ENCODE assay signal across 12 cellular contexts in genomic region chr4:183130328-183131155, GRCh38. TPM values are rescaled to one million over a fixed set of nuclear protein-coding genes. Genes with fewer than 3 reads are reported as not detected.
A peak's percentile ranks its signal among the peaks of the same experiment; 100 is the strongest.
DNase-seq lines count a peak whose midpoint lies in the region; TF ChIP-seq lines count a peak whose summit lies in the region.
"Had no signal": no experiment of that assay in that cellular context is flagged by ENCODE, and none has a peak within 500 bp of the region (broad histone marks: within the 10 kb centered on the region; RNA-seq: fewer than 3 reads in every experiment).

No MANE protein-coding gene starts in this region.

- peaks cover 4% of the 10 kb centered on the region for H3K27me3 Mint-ChIP-seq in activated CD4-positive, alpha-beta T cell treated with anti-CD3 and anti-CD28 coated beads, Interleukin-2, amount 10 ng/mL, durations not matched to agents 24 days and 14 days
- H3K27me3 Mint-ChIP-seq: activated naive CD4-positive, alpha-beta T cell treated with anti-CD3 and anti-CD28 coated beads, Interleukin-2, amount 50 U/mL, for 24 hours had no signal

- no peak overlapping the region for H3K27ac Mint-ChIP-seq in activated CD4-positive, alpha-beta T cell treated with anti-CD3 and anti-CD28 coated beads, Interleukin-2, amount 10 ng/mL, durations not matched to agents 24 days and 14 days
- H3K27ac Mint-ChIP-seq: activated naive CD4-positive, alpha-beta T cell treated with anti-CD3 and anti-CD28 coated beads, Interleukin-2, amount 50 U/mL, for 24 hours had no signal

- TF ChIP-seq CTCF in cardiac muscle cell (IDR thresholded peaks at IDR 0.05; ENCODE audit: low read depth, low read length): no peak
- TF ChIP-seq CTCF in thyroid gland (IDR thresholded peaks at IDR 0.05): no peak

- WGBS in thyroid gland, 2 donors: 50 to 51% methylated on average over 7 of the region's 7 CpGs

- no peaks in the 10 kb centered on the region for H3K36me3 Mint-ChIP-seq in activated CD4-positive, alpha-beta T cell treated with anti-CD3 and anti-CD28 coated beads, Interleukin-2, amount 10 ng/mL, durations not matched to agents 24 days and 14 days (ENCODE audit: low read depth)
- H3K36me3 Mint-ChIP-seq: activated naive CD4-positive, alpha-beta T cell treated with anti-CD3 and anti-CD28 coated beads, Interleukin-2, amount 50 U/mL, for 24 hours had no signal

- H3K36me3 ChIP-seq in SJSA1: no peaks in the 10 kb centered on the region
- H3K36me3 ChIP-seq in cardiac muscle cell: no peaks in the 10 kb centered on the region
- no peaks in the 10 kb centered on the region for H3K36me3 ChIP-seq in thyroid gland
- H3K36me3 ChIP-seq: gastrocnemius medialis had no signal

- H3K9me3 ChIP-seq in SJSA1 (replicated peaks) (no peaks in the 10 kb centered on the region), cardiac muscle cell (ENCODE audit: low read depth) (no peaks in the 10 kb centered on the region), thyroid gland (no peaks in the 10 kb centered on the region)
- H3K9me3 ChIP-seq: gastrocnemius medialis had no signal

- peak; percentile 6 for DNase-seq in activated CD4-positive, alpha-beta T cell treated with anti-CD3 and anti-CD28 coated beads, Interleukin-2, amount 10 ng/mL, durations not matched to agents 24 days and 14 days
- DNase-seq in activated CD4-positive, alpha-beta T cell treated with anti-CD3 and anti-CD28 coated beads for 48 hours: no peak
- DNase-seq in SJSA1 (ENCODE audit: low read depth in 1 of 2, low spot score in 2 of 2) (no peak), cardiac muscle cell (ENCODE audit: low read depth in 1 of 2, low spot score in 1 of 2) (peak in 1 of 2 donors; percentile 47), thyroid gland (peak; percentile 93 to 94), GM03348 (ENCODE audit: low spot score) (no peak), NCI-H446 treated with DMSO at 0.1 percent for 48 hours (lab: John Stamatoyannopoulos, UW) (no peak), ureter (ENCODE audit: low spot score) (no peak)
- DNase-seq: activated CD4-positive, CD25-positive, alpha-beta regulatory T cell; gastrocnemius medialis; NCI-H82 had no signal

- intact Hi-C loops in activated CD4-positive, alpha-beta T cell treated with anti-CD3 and anti-CD28 coated beads, Interleukin-2, amount 10 ng/mL, durations not matched to agents 24 days and 14 days (cut with micrococcal nuclease): no loop called here
- intact Hi-C loops in thyroid gland (cut with DNase I): no loop called here

- H3K9me3 Mint-ChIP-seq in activated CD4-positive, alpha-beta T cell treated with anti-CD3 and anti-CD28 coated beads, Interleukin-2, amount 10 ng/mL, durations not matched to agents 24 days and 14 days: no peaks in the 10 kb centered on the region
- H3K9me3 Mint-ChIP-seq: activated naive CD4-positive, alpha-beta T cell treated with anti-CD3 and anti-CD28 coated beads, Interleukin-2, amount 50 U/mL, for 24 hours had no signal

- H3K27ac ChIP-seq in SJSA1 (0 out of 2 replicates have a peak overlapping the region, but pooled peaks have one; percentile 19), cardiac muscle cell (peak overlapping the region; percentile 62), thyroid gland (peak overlapping the region; percentile 14 to 73 (median 42))
- H3K27ac ChIP-seq: gastrocnemius medialis had no signal

- no peaks in the 10 kb centered on the region for H3K4me1 Mint-ChIP-seq in activated CD4-positive, alpha-beta T cell treated with anti-CD3 and anti-CD28 coated beads, Interleukin-2, amount 10 ng/mL, durations not matched to agents 24 days and 14 days

- no peak overlapping the region for H3K4me3 Mint-ChIP-seq in activated CD4-positive, alpha-beta T cell treated with anti-CD3 and anti-CD28 coated beads, Interleukin-2, amount 10 ng/mL, durations not matched to agents 24 days and 14 days
- H3K4me3 Mint-ChIP-seq: activated naive CD4-positive, alpha-beta T cell treated with anti-CD3 and anti-CD28 coated beads, Interleukin-2, amount 50 U/mL, for 24 hours had no signal

- H3K27me3 ChIP-seq in SJSA1 (replicated peaks): no peaks in the 10 kb centered on the region
- H3K27me3 ChIP-seq in cardiac muscle cell: no peaks in the 10 kb centered on the region
- H3K27me3 ChIP-seq in thyroid gland: no peaks in the 10 kb centered on the region
- H3K27me3 ChIP-seq: gastrocnemius medialis had no signal

- no peak for TF ChIP-seq POLR2A in thyroid gland (IDR thresholded peaks at IDR 0.05)

- H3K4me3 ChIP-seq in SJSA1 (no peak overlapping the region), cardiac muscle cell (no peak overlapping the region), thyroid gland (replicated peaks in 1 of 3) (no peak overlapping the region)
- H3K4me3 ChIP-seq: gastrocnemius medialis had no signal

- H3K4me1 ChIP-seq in SJSA1 (replicated peaks) (peaks cover 20% of the 10 kb centered on the region), cardiac muscle cell (ENCODE audit: low read depth) (peaks cover 28% of the 10 kb centered on the region), thyroid gland (peaks cover 2 to 7% of the 10 kb centered on the region in 2 donors)
- H3K4me1 ChIP-seq: gastrocnemius medialis had no signal

RNA-seq across cellular contexts. Expression of gene WWC2, which starts 31.5 kb away (rescaled TPM):
- 0.40 and 0.45 TPM in 2 replicates for total RNA-seq in activated CD4-positive, alpha-beta T cell treated with anti-CD3 and anti-CD28 coated beads, Interleukin-2, amount 10 ng/mL, durations not matched to agents 24 days and 14 days
- total RNA-seq in SJSA1 (2014; rRNA removed; shearing (Covaris generic)): 42.5 and 55.5 TPM in 2 replicates
- 14.3 and 30.2 TPM in 2 replicates for total RNA-seq in cardiac muscle cell
- polyA plus RNA-seq in cardiac muscle cell: 18.8 and 24.3 TPM in 2 replicates
- total RNA-seq in thyroid gland: 10 to 100 TPM; 44.6 to 87.4 (median 53.5) TPM
- 32.2 TPM for total RNA-seq in ureter

Comparison
In these comparisons a context has a peak if more than half of its experiments do, and no peak if none do; other contexts are left out.
1. DNase-seq: peak in activated CD4-positive, alpha-beta T cell treated with anti-CD3 and anti-CD28 coated beads, Interleukin-2, amount 10 ng/mL, durations not matched to agents 24 days and 14 days (single experiment) and thyroid gland (2 of 2); none in activated CD4-positive, alpha-beta T cell treated with anti-CD3 and anti-CD28 coated beads for 48 hours (single experiment), SJSA1 (0 of 2), GM03348 (single experiment), NCI-H446 treated with DMSO at 0.1 percent for 48 hours (single experiment) and ureter (single experiment).
2. RNA of gene WWC2, which starts 31.5 kb away (total RNA-seq): 44.6 to 87.4 TPM in thyroid gland, 42.5 to 55.5 TPM in SJSA1, 32.2 TPM in ureter (single experiment) and 14.3 to 30.2 TPM in cardiac muscle cell; 0.40 to 0.45 TPM in activated CD4-positive, alpha-beta T cell treated with anti-CD3 and anti-CD28 coated beads, Interleukin-2, amount 10 ng/mL, durations not matched to agents 24 days and 14 days; every median in the first group is over 10 times any median in the second.
3. Peak in every context shown above with its lines, with median percentiles within 50 percentile points of each other: H3K27ac ChIP-seq.